ENCODE assay signal across 19 cellular contexts in genomic region chr6:123017313-123017712, GRCh38. TPM values are rescaled to one million over a fixed set of nuclear protein-coding genes. Genes with fewer than 3 reads are reported as not detected.
DNase-seq lines count a peak whose midpoint lies in the region; ATAC-seq, FAIRE-seq and TF ChIP-seq lines count a peak whose summit lies in the region.
"Had no signal": no experiment of that assay in that cellular context is flagged by ENCODE, and none has a peak within 500 bp of the region (broad histone marks: within the 10 kb centered on the region; RNA-seq: fewer than 3 reads in every experiment).

No MANE protein-coding gene starts in this region.

- H3K36me3 ChIP-seq in neural progenitor cell = no peaks in the 10 kb centered on the region
- H3K36me3 ChIP-seq: HAP-1 had no signal

- in situ Hi-C loops in ACHN (cut with HindIII; ENCODE audit: low pct_ligation_motif_present, low pct_unique_long_range_greater_than_20kb, low sequenced_read_pairs) = no loop called here

- H3K27me3 Mint-ChIP-seq in neural progenitor cell (ENCODE audit: insufficient read depth, low read depth) = no peaks in the 10 kb centered on the region
- H3K27me3 Mint-ChIP-seq: B cell; CD4-positive, alpha-beta T cell; IgD-negative memory B cell had no signal

- H3K27me3 ChIP-seq in dorsolateral prefrontal cortex = no peaks in the 10 kb centered on the region
- peaks cover 6% of the 10 kb centered on the region for H3K27me3 ChIP-seq in neural progenitor cell

- no peaks in the 10 kb centered on the region for H3K36me3 Mint-ChIP-seq in neural progenitor cell
- H3K36me3 Mint-ChIP-seq: IgD-negative memory B cell had no signal

- no peak overlapping the region for H2AFZ ChIP-seq in neural progenitor cell (replicated peaks)

- H3F3A ChIP-seq in neural progenitor cell (ENCODE audit: low read depth) = no peaks in the 10 kb centered on the region

- peak overlapping the region in 40 of 59 donors; percentile 1 to 56 (median 34) for H3K4me3 ChIP-seq in dorsolateral prefrontal cortex
- H3K4me3 ChIP-seq in neural progenitor cell = no peak overlapping the region
- H3K4me3 ChIP-seq: HAP-1 had no signal

- H3K4me2 ChIP-seq in neural progenitor cell = no peak overlapping the region

- H3K9me3 Mint-ChIP-seq in neural progenitor cell = no peaks in the 10 kb centered on the region

- H3K4me3 Mint-ChIP-seq in neural progenitor cell = no peak overlapping the region
- H3K4me3 Mint-ChIP-seq: B cell; CD4-positive, alpha-beta T cell; IgD-negative memory B cell had no signal

- FAIRE-seq in GM19239 (lab: Jason Lieb, UNC) = no peak
- FAIRE-seq: GM12892, H1 had no signal

- no peak for ATAC-seq in HG03196 (IDR thresholded peaks at IDR 0.05; ENCODE audit: unreplicated experiment)

- H3K4me1 ChIP-seq in neural progenitor cell = peaks cover 10% of the 10 kb centered on the region
- H3K4me1 ChIP-seq: HAP-1 had no signal

- no peak overlapping the region for H3K9ac ChIP-seq in neural progenitor cell

- peaks cover 13% of the 10 kb centered on the region for H3K4me1 Mint-ChIP-seq in neural progenitor cell
- H3K4me1 Mint-ChIP-seq: B cell, IgD-negative memory B cell had no signal

- TF ChIP-seq CTCF in dorsolateral prefrontal cortex (IDR thresholded peaks at IDR 0.05 in 54 of 56, conservative IDR thresholded peaks at IDR 0.05 in 2 of 56; ENCODE audit: low read depth in 1 of 56, partially characterized antibody in 56 of 56) (no peak), neural progenitor cell (IDR thresholded peaks at IDR 0.05) (no peak)

- H3K9me3 ChIP-seq in neural progenitor cell (ENCODE audit: low read depth) = no peaks in the 10 kb centered on the region
- H3K9me3 ChIP-seq: HAP-1 had no signal

- peak; percentile 45 for DNase-seq in DMS79 treated with DMSO at 0.1 percent for 48 hours (lab: John Stamatoyannopoulos, UW)
- DNase-seq in DMS79 (lab: John Stamatoyannopoulos, UW) = no peak
- no peak for DNase-seq in dorsolateral prefrontal cortex
- peak; percentile 50 for DNase-seq in medulla oblongata (ENCODE audit: extremely low spot score)
- DNase-seq in ACHN = no peak
- DNase-seq in neural progenitor cell (ENCODE audit: low spot score) = no peak
- no peak for DNase-seq in GM19239 (ENCODE audit: insufficient read length, low spot score)
- DNase-seq: Calu3; CD4-positive, alpha-beta T cell; DND-41; GDM1 had no signal

- intact Hi-C loops in dorsolateral prefrontal cortex (cut with DNase I) = no loop called here

- H3K27ac ChIP-seq in dorsolateral prefrontal cortex (peak overlapping the region in 46 of 59 donors; percentile 5 to 79 (median 53)), neural progenitor cell (no peak overlapping the region)
- H3K27ac ChIP-seq: 22Rv1 had no signal

- no peak overlapping the region for H3K27ac Mint-ChIP-seq in neural progenitor cell
- H3K27ac Mint-ChIP-seq: B cell; CD4-positive, alpha-beta T cell; IgD-negative memory B cell had no signal

- H4K20me1 ChIP-seq in neural progenitor cell (ENCODE audit: low read depth) = no peaks in the 10 kb centered on the region

- H3K79me2 ChIP-seq in neural progenitor cell (ENCODE audit: low read depth) = no peaks in the 10 kb centered on the region

RNA-seq across cellular contexts. Expression of gene CLVS2, which starts 21.3 kb away (rescaled TPM):
- total RNA-seq in dorsolateral prefrontal cortex (10 to 100 TPM; 14.1 to 84.5 (median 56.8) TPM), neural progenitor cell (ENCODE audit: low replicate concordance) (0.84 and 1.8 TPM in 2 replicates)
- total RNA-seq: B cell; Calu3; CD4-positive, alpha-beta T cell; HT1080 had no signal

Comparison
In these comparisons a context has a peak if more than half of its experiments do, and no peak if none do; other contexts are left out.
1. DNase-seq: peak in DMS79 treated with DMSO at 0.1 percent for 48 hours (single experiment) and medulla oblongata (single experiment); none in DMS79 (single experiment), dorsolateral prefrontal cortex (0 of 10), ACHN (single experiment), neural progenitor cell (single experiment) and GM19239 (single experiment).